ENCODE assay signal across 9 cellular contexts in the genomic region with DNA sequence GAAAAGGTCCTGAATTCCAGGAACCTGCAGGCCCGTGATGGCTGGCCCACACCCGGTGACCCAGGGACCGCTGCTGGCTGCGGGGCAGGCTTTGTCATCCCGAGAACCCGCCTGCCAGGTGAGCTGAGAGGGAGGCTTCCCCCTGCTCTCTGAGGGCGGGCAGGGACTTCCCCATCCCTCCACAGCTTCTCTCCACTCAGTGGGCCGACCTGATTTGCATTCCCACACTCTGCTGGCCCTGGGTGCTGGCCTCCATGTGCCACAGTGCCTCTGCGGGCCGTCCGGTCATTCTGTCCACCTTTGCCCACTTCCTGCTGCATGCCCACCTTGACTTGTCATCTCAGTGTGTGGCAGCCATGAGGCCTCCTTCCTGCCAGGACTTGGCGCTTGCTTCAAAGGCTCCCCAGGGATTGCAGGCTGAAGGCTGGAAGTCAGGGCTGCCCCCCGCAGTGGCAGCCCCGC. TPM values are rescaled to one million over a fixed set of nuclear protein-coding genes. Genes with fewer than 3 reads are reported as not detected.
DNase-seq lines count a peak whose midpoint lies in the region; ATAC-seq and TF ChIP-seq lines count a peak whose summit lies in the region.
"Had no signal": no experiment of that assay in that cellular context is flagged by ENCODE, and none has a peak within 500 bp of the region (broad histone marks: within the 10 kb centered on the region; RNA-seq: fewer than 3 reads in every experiment).

No MANE protein-coding gene starts in this region.

- H3F3A ChIP-seq in neural progenitor cell (ENCODE audit: low read depth) (peaks cover 6% of the 10 kb centered on the region), smooth muscle cell (ENCODE audit: low read depth) (no peaks in the 10 kb centered on the region)

- H3K4me3 Mint-ChIP-seq in neural progenitor cell, result no peak overlapping the region

- H3K4me1 Mint-ChIP-seq in neural progenitor cell, result peaks cover 50% of the 10 kb centered on the region

- no peak overlapping the region for H3K27ac ChIP-seq in neural progenitor cell
- no peak overlapping the region for H3K27ac ChIP-seq in osteoblast (ENCODE audit: low read depth, low read length)
- H3K27ac ChIP-seq in smooth muscle cell (ENCODE audit: low read depth), result no peak overlapping the region

- 78% methylated on average over 14 of the region's 14 CpGs for WGBS in smooth muscle cell (ENCODE audit: low lambda C conversion rate)

- no peak for DNase-seq in neural progenitor cell (ENCODE audit: low spot score)
- DNase-seq in osteoblast (ENCODE audit: insufficient read length, low spot score, missing footprints), result no peak
- DNase-seq in Ammon's horn (ENCODE audit: low spot score), result no peak
- DNase-seq in smooth muscle cell (lab: John Stamatoyannopoulos, UW; ENCODE audit: unreplicated experiment), result no peak
- no peak for DNase-seq in cerebellar nuclear complex (lab: John Stamatoyannopoulos, UW)

- H2AFZ ChIP-seq in neural progenitor cell (replicated peaks) (no peak overlapping the region), osteoblast (ENCODE audit: low read length) (no peak overlapping the region), smooth muscle cell (ENCODE audit: low read depth) (no peak overlapping the region)

- H3K27me3 ChIP-seq in neural progenitor cell (no peaks in the 10 kb centered on the region), osteoblast (ENCODE audit: insufficient read depth, low read length) (peaks cover 4% of the 10 kb centered on the region), smooth muscle cell (ENCODE audit: low read depth) (no peaks in the 10 kb centered on the region)

- no peak for TF ChIP-seq CTCF in neural progenitor cell (IDR thresholded peaks at IDR 0.05)
- TF ChIP-seq CTCF in osteoblast (IDR thresholded peaks at IDR 0.05; ENCODE audit: extremely low read depth, low read depth, low read length), result no peak
- no peak for TF ChIP-seq CTCF in smooth muscle cell (IDR thresholded peaks at IDR 0.05; ENCODE audit: borderline replicate concordance, insufficient read depth, poor library complexity, severe bottlenecking)

- H3K4me2 ChIP-seq in neural progenitor cell, result peak overlapping the region; percentile 2
- no peak overlapping the region for H3K4me2 ChIP-seq in osteoblast (ENCODE audit: insufficient read depth, low read length)
- H3K4me2 ChIP-seq in smooth muscle cell, result no peak overlapping the region

- H3K4me1 ChIP-seq in neural progenitor cell (peaks cover 28% of the 10 kb centered on the region), osteoblast (ENCODE audit: insufficient read depth, low read length) (peaks cover 2% of the 10 kb centered on the region), smooth muscle cell (ENCODE audit: low read depth) (peaks cover 4% of the 10 kb centered on the region)

- H3K27me3 Mint-ChIP-seq in neural progenitor cell (ENCODE audit: insufficient read depth, low read depth), result peaks cover 8% of the 10 kb centered on the region

- peaks cover 6% of the 10 kb centered on the region for H4K20me1 ChIP-seq in neural progenitor cell (ENCODE audit: low read depth)
- no peaks in the 10 kb centered on the region for H4K20me1 ChIP-seq in osteoblast (ENCODE audit: insufficient read depth, low read length)
- H4K20me1 ChIP-seq in smooth muscle cell (ENCODE audit: low read depth), result no peaks in the 10 kb centered on the region

- H3K36me3 Mint-ChIP-seq in neural progenitor cell, result no peaks in the 10 kb centered on the region

- H3K36me3 ChIP-seq in neural progenitor cell (no peaks in the 10 kb centered on the region), osteoblast (ENCODE audit: insufficient read depth, low read length) (no peaks in the 10 kb centered on the region), smooth muscle cell (ENCODE audit: low read depth) (no peaks in the 10 kb centered on the region)

- no peaks in the 10 kb centered on the region for H3K9me3 Mint-ChIP-seq in neural progenitor cell

- H3K4me3 ChIP-seq in neural progenitor cell, result no peak overlapping the region
- H3K4me3 ChIP-seq in osteoblast (ENCODE audit: insufficient read depth, low read length), result no peak overlapping the region
- no peak overlapping the region for H3K4me3 ChIP-seq in smooth muscle cell

- peak; percentile 81 for ATAC-seq in GM18517 (IDR thresholded peaks at IDR 0.05; ENCODE audit: unreplicated experiment)
- peak; percentile 91 for ATAC-seq in GM21423 (IDR thresholded peaks at IDR 0.05; ENCODE audit: unreplicated experiment)
- ATAC-seq in HG03432 (IDR thresholded peaks at IDR 0.05; ENCODE audit: unreplicated experiment), result peak; percentile 92
- ATAC-seq: SK-N-SH treated with all-trans-retinoic acid at 6 μM for 48 hours had no signal

- no peak overlapping the region for H3K9ac ChIP-seq in neural progenitor cell
- H3K9ac ChIP-seq in smooth muscle cell (ENCODE audit: low read depth), result no peak overlapping the region

- no peak overlapping the region for H3K27ac Mint-ChIP-seq in neural progenitor cell

- H3K9me3 ChIP-seq in neural progenitor cell (ENCODE audit: low read depth) (no peaks in the 10 kb centered on the region), osteoblast (ENCODE audit: low read depth, low read length) (no peaks in the 10 kb centered on the region), smooth muscle cell (replicated peaks; ENCODE audit: low read depth) (no peaks in the 10 kb centered on the region)

- H3K79me2 ChIP-seq in neural progenitor cell (ENCODE audit: low read depth), result no peaks in the 10 kb centered on the region
- no peaks in the 10 kb centered on the region for H3K79me2 ChIP-seq in osteoblast (ENCODE audit: insufficient read depth, low read length)
- H3K79me2 ChIP-seq in smooth muscle cell (ENCODE audit: low read depth), result no peaks in the 10 kb centered on the region

RNA-seq across cellular contexts. Expression of gene PALD1, which starts 35.3 kb away (rescaled TPM):
- 9.6 and 20.4 TPM in 2 replicates for total RNA-seq in neural progenitor cell (ENCODE audit: low replicate concordance)
- total RNA-seq in osteoblast, result under 0.01 and 0.29 TPM in 2 replicates
- total RNA-seq in smooth muscle cell, result 1.4 and 1.5 TPM in 2 replicates
- 0.73 and 2.2 TPM in 2 replicates for polyA plus RNA-seq in smooth muscle cell
